ENCODE assay signal across 21 cellular contexts in the genomic region with DNA sequence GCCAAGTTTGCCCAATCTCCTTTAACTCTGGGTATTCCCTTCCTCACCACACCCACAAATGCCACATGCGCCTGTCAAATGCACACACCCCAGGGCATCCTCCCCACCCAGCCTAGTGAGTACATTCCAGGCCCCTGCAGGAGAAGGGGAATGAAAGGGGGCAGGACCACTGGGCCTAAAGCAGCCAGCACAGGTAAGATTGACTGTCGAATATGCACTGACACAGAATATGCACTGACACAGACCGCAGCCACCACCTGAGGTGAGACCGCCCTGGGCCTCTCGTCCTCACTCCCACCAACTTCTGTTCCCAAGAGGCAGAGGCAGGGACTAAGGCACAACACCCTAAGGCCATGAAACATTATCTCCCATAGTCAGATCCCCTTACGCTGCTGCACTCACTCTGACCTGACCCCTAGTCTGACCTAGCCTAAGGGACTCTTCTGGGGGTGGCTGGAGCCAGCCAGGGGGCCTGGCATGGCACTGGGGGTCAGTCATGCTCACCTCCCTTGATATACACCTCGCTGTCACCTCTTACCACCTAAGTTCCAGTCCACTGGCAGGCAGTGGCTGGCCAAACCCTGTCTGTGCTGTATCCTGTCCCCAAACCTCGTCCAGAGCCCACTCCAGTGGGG. TPM values are rescaled to one million over a fixed set of nuclear protein-coding genes. Genes with fewer than 3 reads are reported as not detected.
"Had no signal": no experiment of that assay in that cellular context is flagged by ENCODE, and none has a peak within 500 bp of the region (broad histone marks: within the 10 kb centered on the region; RNA-seq: fewer than 3 reads in every experiment).

No MANE protein-coding gene starts in this region.

- H3K27me3 ChIP-seq: adrenal gland, colonic mucosa, dorsolateral prefrontal cortex, esophagus squamous epithelium, gastroesophageal sphincter, ovary, right atrium auricular region had no signal

- H3K27ac Mint-ChIP-seq: activated naive CD8-positive, alpha-beta T cell; activated T-helper 2 cell treated with anti-CD3 and anti-CD28 coated beads, Interferon-gamma antibody, Interleukin-2, Interleukin-4, amounts not matched to agents 10 μg/mL and 5 μg/mL and 100 μg/mL, durations not matched to agents 14 hours and 24 hours and 36 hours; endodermal cell; stimulated activated naive CD8-positive, alpha-beta T cell treated with anti-CD3 and anti-CD28 coated beads, Interleukin-15, Interleukin-2, amounts not matched to agents 100 ng/mL and 50 ng/mL, for 24 hours; T-helper 2 cell treated with Interferon-gamma antibody and Interleukin-4, amounts not matched to agents 5 μg/mL and 100 μg/mL, for 36 hours had no signal

- H3K36me3 Mint-ChIP-seq: activated naive CD8-positive, alpha-beta T cell had no signal

- ATAC-seq: activated T-cell treated with anti-CD3 and anti-CD28 coated beads, Interleukin-2, amount 50 U/mL, for 4 hours; gastroesophageal sphincter; mucosa of descending colon had no signal

- H3K27me3 Mint-ChIP-seq: stimulated activated naive CD8-positive, alpha-beta T cell treated with anti-CD3 and anti-CD28 coated beads, Interleukin-15, Interleukin-2, amounts not matched to agents 100 ng/mL and 50 ng/mL, for 24 hours had no signal

- DNase-seq: activated CD8-positive, alpha-beta memory T cell treated with anti-CD3 and anti-CD28 coated beads, Interleukin-2, amount 50 U/mL, for 4 hours; activated naive CD4-positive, alpha-beta T cell; activated T-cell treated with anti-CD3 and anti-CD28 coated beads, Interleukin-2, amount 50 U/mL, for 4 hours; colonic mucosa; dorsolateral prefrontal cortex; endodermal cell; esophagus squamous epithelium; mucosa of descending colon; ovary; stimulated activated CD4-positive, alpha-beta T cell treated with anti-CD3 and anti-CD28 coated beads, Interleukin-4, amount 100 ng/mL, for 24 hours; WERI-Rb-1 had no signal

- H3K4me3 ChIP-seq: adrenal gland, colonic mucosa, dorsolateral prefrontal cortex, esophagus squamous epithelium, gastroesophageal sphincter, mucosa of descending colon, ovary, prostate gland, right atrium auricular region, tibial artery had no signal

- H3K9me3 ChIP-seq: adrenal gland, colonic mucosa, esophagus squamous epithelium, gastroesophageal sphincter, mucosa of descending colon, ovary, prostate gland, right atrium auricular region, tibial artery had no signal

- H3K36me3 ChIP-seq: adrenal gland, colonic mucosa, esophagus squamous epithelium, gastroesophageal sphincter, ovary, prostate gland, right atrium auricular region, tibial artery had no signal

- H3K4me3 Mint-ChIP-seq: activated naive CD8-positive, alpha-beta T cell; activated T-cell treated with anti-CD3 and anti-CD28 coated beads, Interleukin-2, amount 50 U/mL, for 4 hours; endodermal cell; stimulated activated naive CD8-positive, alpha-beta T cell treated with anti-CD3 and anti-CD28 coated beads, Interleukin-15, Interleukin-2, amounts not matched to agents 100 ng/mL and 50 ng/mL, for 24 hours; T-helper 2 cell treated with Interferon-gamma antibody and Interleukin-4, amounts not matched to agents 5 μg/mL and 100 μg/mL, for 36 hours had no signal

- H3K4me1 ChIP-seq: adrenal gland, colonic mucosa, esophagus squamous epithelium, gastroesophageal sphincter, prostate gland, right atrium auricular region, tibial artery had no signal

- H3K4me1 Mint-ChIP-seq: endodermal cell had no signal

- H3K9me3 Mint-ChIP-seq: activated T-cell treated with anti-CD3 and anti-CD28 coated beads, Interleukin-2, amount 50 U/mL, for 4 hours; activated T-helper 2 cell treated with anti-CD3 and anti-CD28 coated beads, Interferon-gamma antibody, Interleukin-2, Interleukin-4, amounts not matched to agents 10 μg/mL and 5 μg/mL and 100 μg/mL, durations not matched to agents 14 hours and 24 hours and 36 hours; endodermal cell; stimulated activated naive CD8-positive, alpha-beta T cell treated with anti-CD3 and anti-CD28 coated beads, Interleukin-15, Interleukin-2, amounts not matched to agents 100 ng/mL and 50 ng/mL, for 24 hours; T-helper 2 cell treated with Interferon-gamma antibody and Interleukin-4, amounts not matched to agents 5 μg/mL and 100 μg/mL, for 36 hours had no signal

- H3K27ac ChIP-seq: adrenal gland, colonic mucosa, esophagus squamous epithelium, gastroesophageal sphincter, ovary, prostate gland, right atrium auricular region, tibial artery, WERI-Rb-1 had no signal

RNA-seq across cellular contexts. Expression of a gene that starts 10.8 kb away (rescaled TPM):
- total RNA-seq: activated T-helper 2 cell treated with anti-CD3 and anti-CD28 coated beads, Interferon-gamma antibody, Interleukin-2, Interleukin-4, amounts not matched to agents 10 μg/mL and 5 μg/mL and 100 μg/mL, durations not matched to agents 14 hours and 24 hours and 36 hours; bronchial epithelial cell had no signal

RNA-seq across cellular contexts. Expression of a gene that starts 51.7 kb away (rescaled TPM):
- total RNA-seq: activated T-helper 2 cell treated with anti-CD3 and anti-CD28 coated beads, Interferon-gamma antibody, Interleukin-2, Interleukin-4, amounts not matched to agents 10 μg/mL and 5 μg/mL and 100 μg/mL, durations not matched to agents 14 hours and 24 hours and 36 hours had no signal
